Comparison of ENCODE assay signal across 26 cellular contexts in genomic region chr20:58070664-58071499, GRCh38.
"Had no signal": no experiment of that assay in that cellular context is flagged by ENCODE, and none has a peak within 500 bp of the region (broad histone marks: within the 10 kb centered on the region; RNA-seq: fewer than 3 reads in every experiment).

No MANE protein-coding gene starts in this region.

- DNase-seq: activated B cell treated with CpG ODN at 0.5 μM for 24 hours; activated CD4-positive, alpha-beta T cell treated with anti-CD3 and anti-CD28 coated beads for 36 hours; activated CD4-positive, alpha-beta T cell treated with anti-CD3 and anti-CD28 coated beads, Interleukin-2, amount 50 U/mL, for 4 hours; activated gamma-delta T cell; aorta; caudate nucleus; dorsolateral prefrontal cortex; effector memory CD8-positive, alpha-beta T cell; esophagus squamous epithelium; gastrocnemius medialis; hippocampal formation; left ventricle myocardium superior; mesenchymal stem cell; nephron progenitor cell; nucleus accumbens; right lobe of liver; small intestine; stimulated activated CD4-positive, alpha-beta T cell treated with anti-CD3 and anti-CD28 coated beads, Interleukin-15, amount 100 ng/mL, for 24 hours; stimulated activated naive CD4-positive, alpha-beta T cell; T-helper 9 cell; thyroid gland; upper lobe of right lung had no signal

- H3K36me3 ChIP-seq: esophagus squamous epithelium, gastrocnemius medialis, right lobe of liver, thyroid gland, upper lobe of right lung had no signal

- H3K36me3 Mint-ChIP-seq: activated CD8-positive, alpha-beta memory T cell treated with anti-CD3 and anti-CD28 coated beads, Interleukin-2, amount 10 ng/mL, durations not matched to agents 7 days and 5 days; brain had no signal

- H3K4me3 Mint-ChIP-seq: activated B cell treated with CpG ODN at 0.5 μM for 24 hours; activated CD4-positive, alpha-beta T cell treated with anti-CD3 and anti-CD28 coated beads for 36 hours; activated CD8-positive, alpha-beta memory T cell treated with anti-CD3 and anti-CD28 coated beads, Interleukin-2, amount 10 ng/mL, durations not matched to agents 7 days and 5 days; activated naive CD4-positive, alpha-beta T cell treated with anti-CD3 and anti-CD28 coated beads, Interleukin-2, amount 50 U/mL, for 24 hours; activated T-helper 1 cell treated with anti-CD3 and anti-CD28 coated beads, Interleukin-12 subunit alpha, Interleukin-12 subunit beta, Interleukin-2, Interleukin-4 antibody, amounts not matched to agents 30 ng/mL and 10 ng/mL and 1 ng/mL, durations not matched to agents 14 hours and 24 hours and 36 hours; brain; effector memory CD8-positive, alpha-beta T cell; nephron progenitor cell had no signal

- H3K27me3 Mint-ChIP-seq: activated CD8-positive, alpha-beta memory T cell treated with anti-CD3 and anti-CD28 coated beads, Interleukin-2, amount 10 ng/mL, durations not matched to agents 7 days and 5 days had no signal

- H3K9me3 ChIP-seq: esophagus squamous epithelium, gastrocnemius medialis, right lobe of liver, thyroid gland, upper lobe of right lung had no signal

- H3K4me1 ChIP-seq: right lobe of liver, thyroid gland had no signal

- H3K27ac ChIP-seq: dorsolateral prefrontal cortex, esophagus squamous epithelium, gastrocnemius medialis, right lobe of liver, thyroid gland, upper lobe of right lung had no signal

- H3K27me3 ChIP-seq: gastrocnemius medialis, right lobe of liver, thyroid gland, upper lobe of right lung had no signal

- H3K27ac Mint-ChIP-seq: activated B cell treated with CpG ODN at 0.5 μM for 24 hours; activated CD4-positive, alpha-beta T cell treated with anti-CD3 and anti-CD28 coated beads for 36 hours; activated CD8-positive, alpha-beta memory T cell treated with anti-CD3 and anti-CD28 coated beads, Interleukin-2, amount 10 ng/mL, durations not matched to agents 7 days and 5 days; activated naive CD4-positive, alpha-beta T cell treated with anti-CD3 and anti-CD28 coated beads, Interleukin-2, amount 50 U/mL, for 24 hours; activated T-helper 1 cell treated with anti-CD3 and anti-CD28 coated beads, Interleukin-12 subunit alpha, Interleukin-12 subunit beta, Interleukin-2, Interleukin-4 antibody, amounts not matched to agents 30 ng/mL and 10 ng/mL and 1 ng/mL, durations not matched to agents 14 hours and 24 hours and 36 hours; brain; effector memory CD8-positive, alpha-beta T cell; nephron progenitor cell had no signal

- ATAC-seq: activated CD4-positive, alpha-beta T cell treated with anti-CD3 and anti-CD28 coated beads for 36 hours; activated CD8-positive, alpha-beta memory T cell treated with anti-CD3 and anti-CD28 coated beads, Interleukin-2, amount 10 ng/mL, durations not matched to agents 7 days and 5 days; effector memory CD8-positive, alpha-beta T cell; gastrocnemius medialis; left ventricle myocardium superior; right lobe of liver; upper lobe of right lung had no signal

- H3K9me3 Mint-ChIP-seq: activated naive CD4-positive, alpha-beta T cell treated with anti-CD3 and anti-CD28 coated beads, Interleukin-2, amount 50 U/mL, for 24 hours; activated T-helper 1 cell treated with anti-CD3 and anti-CD28 coated beads, Interleukin-12 subunit alpha, Interleukin-12 subunit beta, Interleukin-2, Interleukin-4 antibody, amounts not matched to agents 30 ng/mL and 10 ng/mL and 1 ng/mL, durations not matched to agents 14 hours and 24 hours and 36 hours; effector memory CD8-positive, alpha-beta T cell; nephron progenitor cell had no signal

- H3K4me3 ChIP-seq: dorsolateral prefrontal cortex, esophagus squamous epithelium, gastrocnemius medialis, right lobe of liver, thyroid gland, upper lobe of right lung had no signal
